In the genomic region with DNA sequence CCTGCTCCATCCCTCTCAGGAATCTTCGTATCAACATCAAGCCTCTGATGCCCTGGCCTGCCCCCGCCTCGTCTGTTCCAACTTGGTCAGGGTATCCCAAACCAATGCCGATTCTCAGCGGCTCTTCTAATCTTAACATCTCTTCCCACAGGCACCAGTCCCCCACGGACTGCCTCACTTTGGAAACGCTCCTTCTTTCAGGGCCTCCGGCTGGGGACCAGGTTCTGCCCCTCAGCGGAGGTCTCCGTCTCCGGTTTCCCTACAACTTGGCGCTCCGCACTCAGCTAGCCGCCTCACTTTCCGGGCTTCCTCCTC, we compare ENCODE assay signal across 8 cellular contexts. TPM values are rescaled to one million over a fixed set of nuclear protein-coding genes. Genes with fewer than 3 reads are reported as not detected.
A peak's percentile ranks its signal among the peaks of the same experiment; 100 is the strongest.
DNase-seq lines count a peak whose midpoint lies in the region; ATAC-seq, FAIRE-seq and TF ChIP-seq lines count a peak whose summit lies in the region.

No MANE protein-coding gene starts in this region.

- H3K4me1 ChIP-seq in A673 (ENCODE audit: insufficient read depth, low read length, poor library complexity, severe bottlenecking) (peaks cover 7% of the 10 kb centered on the region), HEK293 (ENCODE audit: control insufficient read depth, insufficient read depth, low read length) (peaks cover 3% of the 10 kb centered on the region; the same call in 1 of the 2 replicates), HepG2 (ENCODE audit: insufficient read depth, low read length) (peaks cover 28% of the 10 kb centered on the region)

- 2% methylated on average over 13 of the region's 15 CpGs for WGBS in HepG2 (ENCODE audit: low lambda C conversion rate)

- ATAC-seq in activated naive CD8-positive, alpha-beta T cell treated with anti-CD3 and anti-CD28 coated beads, Interleukin-2, amount 10 ng/mL, durations not matched to agents 7 days and 5 days (ENCODE audit: low read depth) = peak; percentile 1
- peak; percentile 27 for ATAC-seq in HepG2
- no peak for ATAC-seq in GM21515 (IDR thresholded peaks at IDR 0.05; ENCODE audit: unreplicated experiment)

- no peaks in the 10 kb centered on the region for H4K20me1 ChIP-seq in HepG2 (ENCODE audit: insufficient read depth, low read length)

- no peak for TF ChIP-seq CTCF in A673 (conservative IDR thresholded peaks at IDR 0.05; ENCODE audit: low read depth, low read length)
- no peak for TF ChIP-seq CTCF in HEK293 (tag by site-specific recombination; IDR thresholded peaks at IDR 0.05)
- no peak for TF ChIP-seq CTCF in HepG2 (CRISPR knock-in tag; IDR thresholded peaks at IDR 0.05)
- TF ChIP-seq CTCF in type B pancreatic cell (conservative IDR thresholded peaks at IDR 0.05) = no peak

- TF ChIP-seq EP300 in HepG2 (IDR thresholded peaks at IDR 0.05; ENCODE audit: low read depth in 2 of 2, low read length in 2 of 2) (no peak), HepG2 (CRISPR knock-in tag; IDR thresholded peaks at IDR 0.05; ENCODE audit: borderline replicate concordance) (no peak)

- no peak overlapping the region for H2AFZ ChIP-seq in HepG2 (ENCODE audit: low read length)

- BruUV-seq in A673 (replicated peaks; lab: Mats Ljungman, UMichigan) = TSS peak; percentile 27
- BruUV-seq in HepG2 (replicated peaks; lab: Mats Ljungman, UMichigan) = TSS peak; percentile 56

- H3K79me2 ChIP-seq in HepG2 (ENCODE audit: insufficient read depth, low read length) = peaks cover 16% of the 10 kb centered on the region

- intact Hi-C loops in A673 (cut with micrococcal nuclease; ENCODE audit: unreplicated experiment) (loop anchor here (5.0 kb wide), 1 partner anchor 104 kb away; no protein-coding TSS in a partner anchor), HepG2 (cut with micrococcal nuclease; ENCODE audit: unreplicated experiment) (no loop called here)

- H3K36me3 ChIP-seq in A673 (ENCODE audit: insufficient read depth, low read length, poor library complexity, severe bottlenecking) (peaks cover 34% of the 10 kb centered on the region), HEK293 (ENCODE audit: control insufficient read depth in 2 of 2, insufficient read depth in 1 of 2, low read length in 2 of 2) (peaks cover 0 to 45% of the 10 kb centered on the region in 2 experiments; a peak in 2 of 3 replicates), HepG2 (replicated peaks in 1 of 2; ENCODE audit: control insufficient read depth in 1 of 2, insufficient read depth in 2 of 2, low read length in 2 of 2) (peaks cover 18 to 33% of the 10 kb centered on the region in 2 experiments; a peak in 4 of 5 replicates)

- in situ Hi-C loops in HepG2 (cut with HindIII; ENCODE audit: extremely low pct_ligation_motif_present, low pct_unique_long_range_greater_than_20kb) = no loop called here

- FAIRE-seq in HepG2 (lab: Jason Lieb, UNC) = no peak

- H3K27ac Mint-ChIP-seq in activated naive CD8-positive, alpha-beta T cell treated with anti-CD3 and anti-CD28 coated beads, Interleukin-2, amount 10 ng/mL, durations not matched to agents 7 days and 5 days = peak overlapping the region; percentile 86
- H3K27ac Mint-ChIP-seq in type B pancreatic cell = peak overlapping the region; percentile 98

- H3K4me3 ChIP-seq in A673 (ENCODE audit: low read depth, low read length, poor library complexity, severe bottlenecking) = peak overlapping the region; percentile 81
- H3K4me3 ChIP-seq in HEK293 (ENCODE audit: low read depth, low read length) = peak overlapping the region; percentile 90
- peak overlapping the region; percentile 76 to 91 (median 86) for H3K4me3 ChIP-seq in HepG2 (replicated peaks in 1 of 3; ENCODE audit: insufficient read depth in 1 of 3, low read depth in 2 of 3, low read length in 3 of 3)

- POLR2A ChIA-PET in A673 (lab: Charles Lee; ENCODE audit: low non-redundant PET) (no interaction called here), HEK293 (lab: Yijun Ruan, JAX) (interaction anchor here (0.5 to 2.1 kb wide), 16 partner anchors 10 to 519 kb away, joined by 3 to 26 read pairs (median 5); partner anchors contain the start of genes ABCB8, FASTK and SMARCD3), HepG2 (lab: Yijun Ruan, JAX) (interaction anchor here (1.0 to 1.6 kb wide), 6 partner anchors 9 to 1602 kb away, joined by 3 to 9 read pairs (median 4); no protein-coding TSS in a partner anchor)
- POLR2A ChIA-PET in activated naive CD8-positive, alpha-beta T cell treated with anti-CD3 and anti-CD28 coated beads, Interleukin-2, amount 10 ng/mL, durations not matched to agents 7 days and 5 days (lab: Charles Lee) = interaction anchor here (0.8 to 2.1 kb wide), 10 partner anchors 8 to 232 kb away, joined by 3 to 18 read pairs (median 4); partner anchors contain the start of gene ABCB8

- peaks cover 6% of the 10 kb centered on the region for H3K27me3 Mint-ChIP-seq in activated naive CD8-positive, alpha-beta T cell treated with anti-CD3 and anti-CD28 coated beads, Interleukin-2, amount 10 ng/mL, durations not matched to agents 7 days and 5 days
- no peaks in the 10 kb centered on the region for H3K27me3 Mint-ChIP-seq in type B pancreatic cell

- peak overlapping the region; percentile 93 for H3K4me3 Mint-ChIP-seq in activated naive CD8-positive, alpha-beta T cell treated with anti-CD3 and anti-CD28 coated beads, Interleukin-2, amount 10 ng/mL, durations not matched to agents 7 days and 5 days
- H3K4me3 Mint-ChIP-seq in type B pancreatic cell = peak overlapping the region; percentile 99

- peaks cover 8% of the 10 kb centered on the region for H3K36me3 Mint-ChIP-seq in activated naive CD8-positive, alpha-beta T cell treated with anti-CD3 and anti-CD28 coated beads, Interleukin-2, amount 10 ng/mL, durations not matched to agents 7 days and 5 days
- peaks cover 21% of the 10 kb centered on the region for H3K36me3 Mint-ChIP-seq in type B pancreatic cell

- H3K9me3 ChIP-seq in A673 (ENCODE audit: low read depth, low read length, poor library complexity, severe bottlenecking) (no peaks in the 10 kb centered on the region), HEK293 (ENCODE audit: control insufficient read depth, insufficient read depth, low read depth, low read length) (no peaks in the 10 kb centered on the region), HepG2 (ENCODE audit: low read length) (no peaks in the 10 kb centered on the region)

- peaks cover 23% of the 10 kb centered on the region for H3K4me1 Mint-ChIP-seq in activated naive CD8-positive, alpha-beta T cell treated with anti-CD3 and anti-CD28 coated beads, Interleukin-2, amount 10 ng/mL, durations not matched to agents 7 days and 5 days
- peaks cover 37% of the 10 kb centered on the region for H3K4me1 Mint-ChIP-seq in type B pancreatic cell (ENCODE audit: unreplicated experiment)

- peak overlapping the region; percentile 80 for H3K4me2 ChIP-seq in HepG2 (ENCODE audit: low read depth, low read length)

- H3K9ac ChIP-seq in HepG2 (ENCODE audit: insufficient read depth, low read depth, low read length) = peak overlapping the region; percentile 71

- TF ChIP-seq POLR2A in HepG2 (IDR thresholded peaks at IDR 0.05; ENCODE audit: insufficient read depth in 1 of 2, low read depth in 2 of 2, low read length in 2 of 2) = no peak

- no peak for DNase-seq in A673 (ENCODE audit: low spot score)
- no peak for DNase-seq in activated naive CD8-positive, alpha-beta T cell treated with anti-CD3 and anti-CD28 coated beads, Interleukin-2, amount 10 ng/mL, durations not matched to agents 7 days and 5 days
- DNase-seq in HepG2 (ENCODE audit: low spot score) = no peak
- DNase-seq in type B pancreatic cell (ENCODE audit: extremely low spot score, unreplicated experiment) = no peak
- DNase-seq in NCI-H82 (lab: John Stamatoyannopoulos, UW) = no peak
- DNase-seq in H4 (ENCODE audit: low spot score) = no peak

- no peak for TF ChIP-seq RAD21 in HepG2 (CRISPR knock-in tag; IDR thresholded peaks at IDR 0.05)

- peak overlapping the region; percentile 74 for H3K27ac ChIP-seq in A673 (ENCODE audit: low read depth, low read length, poor library complexity, severe bottlenecking)
- peak overlapping the region; percentile 43; the same call in 1 of the 2 replicates for H3K27ac ChIP-seq in HEK293 (ENCODE audit: extremely low read depth, low read depth, low read length)
- H3K27ac ChIP-seq in HepG2 (ENCODE audit: extremely low read length, insufficient read depth, low read length) = peak overlapping the region; percentile 17

- H3K9me3 Mint-ChIP-seq in activated naive CD8-positive, alpha-beta T cell treated with anti-CD3 and anti-CD28 coated beads, Interleukin-2, amount 10 ng/mL, durations not matched to agents 7 days and 5 days = no peaks in the 10 kb centered on the region
- H3K9me3 Mint-ChIP-seq in type B pancreatic cell = no peaks in the 10 kb centered on the region

- no peaks in the 10 kb centered on the region for H3K27me3 ChIP-seq in A673 (replicated peaks; ENCODE audit: insufficient read depth, low read depth, low read length, poor library complexity)
- no peaks in the 10 kb centered on the region for H3K27me3 ChIP-seq in HepG2 (ENCODE audit: control insufficient read depth in 1 of 2, insufficient read depth in 2 of 2, low read length in 2 of 2)

- CTCF ChIA-PET in A673 (lab: Charles Lee) = interaction anchor here (1.4 kb wide), 1 partner anchor 18 kb away, joined by 5 read pairs; no protein-coding TSS in a partner anchor
- CTCF ChIA-PET in HEK293 (lab: Yijun Ruan, JAX) = interaction anchor here (0.9 to 4.5 kb wide), 4 partner anchors 18 to 103 kb away, joined by 3 to 43 read pairs (median 4); no protein-coding TSS in a partner anchor
- CTCF ChIA-PET in HepG2 (lab: Yijun Ruan, JAX; ENCODE audit: low intra/inter-chr PET ratio, low total read pairs) = no interaction called here

RNA-seq across cellular contexts. Expression of gene ABCF2, which starts 0.5 kb away (rescaled TPM):
- total RNA-seq in A673 (2021) (65.5 and 69.0 TPM in 2 replicates), HepG2 (2016; rRNA removed; fragmentation: Illumina TruSeq; extraction: Trizol) (42.5 and 43.0 TPM in 2 replicates), type B pancreatic cell (ENCODE audit: low replicate concordance) (35.9 and 46.5 TPM in 2 replicates)
- 10 to 100 TPM; 29.5 to 31.2 TPM for total RNA-seq in activated naive CD8-positive, alpha-beta T cell treated with anti-CD3 and anti-CD28 coated beads, Interleukin-2, amount 10 ng/mL, durations not matched to agents 7 days and 5 days
- 7.5 and 8.4 TPM in 2 replicates for total RNA-seq in HepG2 (2016; cell fraction: cytosol; rRNA removed; fragmentation: Illumina TruSeq; extraction: Trizol; ENCODE audit: low read depth)
- total RNA-seq in HepG2 (2016; cell fraction: insoluble cytoplasmic fraction; rRNA removed; fragmentation: Illumina TruSeq; extraction: Trizol) = 41.2 and 42.3 TPM in 2 replicates
- total RNA-seq in HepG2 (2016; cell fraction: membrane; rRNA removed; fragmentation: Illumina TruSeq; extraction: Trizol) = 21.7 and 24.5 TPM in 2 replicates
- total RNA-seq in HepG2 (2016; cell fraction: nucleus; rRNA removed; fragmentation: Illumina TruSeq; extraction: Trizol) = 22.4 and 24.6 TPM in 2 replicates
- polyA plus RNA-seq in HepG2 (2011; rRNA removed) = 16.3 and 18.5 TPM in 2 replicates
- 19.7 and 19.8 TPM in 2 replicates for polyA plus RNA-seq in HepG2 (2011; cell fraction: cytosol; rRNA removed)
- 20.0 and 25.1 TPM in 2 replicates for polyA plus RNA-seq in HepG2 (2011; cell fraction: nucleus; rRNA removed)
- polyA plus RNA-seq in HepG2 (2012) = 12.8 and 19.4 TPM in 2 replicates
- polyA plus RNA-seq in HepG2 (2016; cell fraction: cytosol; fragmentation: Illumina TruSeq; extraction: Trizol; ENCODE audit: low read depth) = 5.7 and 6.2 TPM in 2 replicates
- polyA plus RNA-seq in HepG2 (2016; cell fraction: insoluble cytoplasmic fraction; fragmentation: Illumina TruSeq; extraction: Trizol; ENCODE audit: low read depth) = 26.4 and 36.5 TPM in 2 replicates
- polyA plus RNA-seq in HepG2 (2016; cell fraction: membrane; fragmentation: Illumina TruSeq; extraction: Trizol; ENCODE audit: low read depth) = 12.8 and 14.1 TPM in 2 replicates
- polyA plus RNA-seq in HepG2 (2016; cell fraction: nucleus; fragmentation: Illumina TruSeq; extraction: Trizol; ENCODE audit: insufficient read depth, low read depth) = 33.8 and 36.4 TPM in 2 replicates
- polyA minus RNA-seq in HepG2 (2011; rRNA and poly(A)+ RNA removed; ENCODE audit: low replicate concordance) = 23.8 and 78.9 TPM in 2 replicates
- polyA minus RNA-seq in HepG2 (2011; cell fraction: cytosol; rRNA and poly(A)+ RNA removed) = 9.2 and 9.3 TPM in 2 replicates
- 13.9 and 19.9 TPM in 2 replicates for polyA minus RNA-seq in HepG2 (2011; cell fraction: nucleus; rRNA and poly(A)+ RNA removed)
- 88.1 and 92.4 TPM in 2 replicates for total RNA-seq in H4 (2014; rRNA removed; shearing (Covaris generic))

RNA-seq across cellular contexts. Expression of gene CHPF2, which starts 5.8 kb away (rescaled TPM):
- total RNA-seq in A673 (2021) (22.5 and 27.1 TPM in 2 replicates), HepG2 (2016; rRNA removed; fragmentation: Illumina TruSeq; extraction: Trizol) (10.2 and 21.5 TPM in 2 replicates), type B pancreatic cell (ENCODE audit: low replicate concordance) (44.4 and 54.7 TPM in 2 replicates)
- total RNA-seq in activated naive CD8-positive, alpha-beta T cell treated with anti-CD3 and anti-CD28 coated beads, Interleukin-2, amount 10 ng/mL, durations not matched to agents 7 days and 5 days = 10 to 100 TPM; 44.3 to 48.4 TPM
- 1.7 and 2.5 TPM in 2 replicates for total RNA-seq in HepG2 (2016; cell fraction: cytosol; rRNA removed; fragmentation: Illumina TruSeq; extraction: Trizol; ENCODE audit: low read depth)
- 9.4 and 21.0 TPM in 2 replicates for total RNA-seq in HepG2 (2016; cell fraction: insoluble cytoplasmic fraction; rRNA removed; fragmentation: Illumina TruSeq; extraction: Trizol)
- total RNA-seq in HepG2 (2016; cell fraction: membrane; rRNA removed; fragmentation: Illumina TruSeq; extraction: Trizol) = 5.8 and 7.3 TPM in 2 replicates
- 26.3 and 31.0 TPM in 2 replicates for total RNA-seq in HepG2 (2016; cell fraction: nucleus; rRNA removed; fragmentation: Illumina TruSeq; extraction: Trizol)
- 15.4 and 22.5 TPM in 2 replicates for polyA plus RNA-seq in HepG2 (2011; rRNA removed)
- 13.1 and 17.3 TPM in 2 replicates for polyA plus RNA-seq in HepG2 (2011; cell fraction: cytosol; rRNA removed)
- 62.4 and 64.6 TPM in 2 replicates for polyA plus RNA-seq in HepG2 (2011; cell fraction: nucleus; rRNA removed)
- polyA plus RNA-seq in HepG2 (2012) = 12.1 and 17.0 TPM in 2 replicates
- polyA plus RNA-seq in HepG2 (2016; cell fraction: cytosol; fragmentation: Illumina TruSeq; extraction: Trizol; ENCODE audit: low read depth) = 1.1 and 1.3 TPM in 2 replicates
- polyA plus RNA-seq in HepG2 (2016; cell fraction: insoluble cytoplasmic fraction; fragmentation: Illumina TruSeq; extraction: Trizol; ENCODE audit: low read depth) = 8.7 and 8.9 TPM in 2 replicates
- 3.0 and 4.1 TPM in 2 replicates for polyA plus RNA-seq in HepG2 (2016; cell fraction: membrane; fragmentation: Illumina TruSeq; extraction: Trizol; ENCODE audit: low read depth)
- 33.0 and 37.5 TPM in 2 replicates for polyA plus RNA-seq in HepG2 (2016; cell fraction: nucleus; fragmentation: Illumina TruSeq; extraction: Trizol; ENCODE audit: insufficient read depth, low read depth)
- polyA minus RNA-seq in HepG2 (2011; rRNA and poly(A)+ RNA removed; ENCODE audit: low replicate concordance) = 28.1 and 43.5 TPM in 2 replicates
- 15.1 and 16.0 TPM in 2 replicates for polyA minus RNA-seq in HepG2 (2011; cell fraction: cytosol; rRNA and poly(A)+ RNA removed)
- 30.7 and 33.6 TPM in 2 replicates for polyA minus RNA-seq in HepG2 (2011; cell fraction: nucleus; rRNA and poly(A)+ RNA removed)
- total RNA-seq in H4 (2014; rRNA removed; shearing (Covaris generic)) = 26.0 and 32.9 TPM in 2 replicates

RNA-seq across cellular contexts. Expression of gene H2BK1, which starts 16.2 kb away (rescaled TPM):
- total RNA-seq in A673 (2021) (not detected in 2 replicates), HepG2 (2016; rRNA removed; fragmentation: Illumina TruSeq; extraction: Trizol) (not detected in 2 replicates), type B pancreatic cell (ENCODE audit: low replicate concordance) (not detected in 2 replicates)
- 1 to 10 TPM; 1.6 to 2.2 TPM for total RNA-seq in activated naive CD8-positive, alpha-beta T cell treated with anti-CD3 and anti-CD28 coated beads, Interleukin-2, amount 10 ng/mL, durations not matched to agents 7 days and 5 days
- total RNA-seq in HepG2 (2016; cell fraction: cytosol; rRNA removed; fragmentation: Illumina TruSeq; extraction: Trizol; ENCODE audit: low read depth) = not detected in 2 replicates
- not detected in 2 replicates for total RNA-seq in HepG2 (2016; cell fraction: insoluble cytoplasmic fraction; rRNA removed; fragmentation: Illumina TruSeq; extraction: Trizol)
- total RNA-seq in HepG2 (2016; cell fraction: membrane; rRNA removed; fragmentation: Illumina TruSeq; extraction: Trizol) = not detected in 2 replicates
- total RNA-seq in HepG2 (2016; cell fraction: nucleus; rRNA removed; fragmentation: Illumina TruSeq; extraction: Trizol) = not detected in 2 replicates
- not detected in 2 replicates for polyA plus RNA-seq in HepG2 (2011; rRNA removed)
- polyA plus RNA-seq in HepG2 (2011; cell fraction: cytosol; rRNA removed) = not detected in 2 replicates
- not detected in 2 replicates for polyA plus RNA-seq in HepG2 (2011; cell fraction: nucleus; rRNA removed)
- polyA plus RNA-seq in HepG2 (2012) = not detected in 2 replicates
- polyA plus RNA-seq in HepG2 (2016; cell fraction: cytosol; fragmentation: Illumina TruSeq; extraction: Trizol; ENCODE audit: low read depth) = not detected in 2 replicates
- polyA plus RNA-seq in HepG2 (2016; cell fraction: insoluble cytoplasmic fraction; fragmentation: Illumina TruSeq; extraction: Trizol; ENCODE audit: low read depth) = not detected in 2 replicates
- polyA plus RNA-seq in HepG2 (2016; cell fraction: membrane; fragmentation: Illumina TruSeq; extraction: Trizol; ENCODE audit: low read depth) = not detected in 2 replicates
- not detected in 2 replicates for polyA plus RNA-seq in HepG2 (2016; cell fraction: nucleus; fragmentation: Illumina TruSeq; extraction: Trizol; ENCODE audit: insufficient read depth, low read depth)
- polyA minus RNA-seq in HepG2 (2011; rRNA and poly(A)+ RNA removed; ENCODE audit: low replicate concordance) = not detected in 2 replicates
- polyA minus RNA-seq in HepG2 (2011; cell fraction: cytosol; rRNA and poly(A)+ RNA removed) = not detected in 2 replicates
- 1.4 and 1.7 TPM in 2 replicates for polyA minus RNA-seq in HepG2 (2011; cell fraction: nucleus; rRNA and poly(A)+ RNA removed)
- 0.64 TPM in 1 of 2 replicates, not detected in the other for total RNA-seq in H4 (2014; rRNA removed; shearing (Covaris generic))

RNA-seq across cellular contexts. Expression of gene SMARCD3, which starts 22.0 kb away (rescaled TPM):
- total RNA-seq in A673 (2021) = 44.8 and 52.1 TPM in 2 replicates
- total RNA-seq in activated naive CD8-positive, alpha-beta T cell treated with anti-CD3 and anti-CD28 coated beads, Interleukin-2, amount 10 ng/mL, durations not matched to agents 7 days and 5 days = 10 to 100 TPM in 1 of 2 experiments, 1 to 10 TPM in 1; 7.8 to 12.6 TPM
- total RNA-seq in HepG2 (2016; rRNA removed; fragmentation: Illumina TruSeq; extraction: Trizol) = 0.53 and 0.62 TPM in 2 replicates
- total RNA-seq in HepG2 (2016; cell fraction: cytosol; rRNA removed; fragmentation: Illumina TruSeq; extraction: Trizol; ENCODE audit: low read depth) = 0.79 and 1.2 TPM in 2 replicates
- 0.24 and 0.84 TPM in 2 replicates for total RNA-seq in HepG2 (2016; cell fraction: insoluble cytoplasmic fraction; rRNA removed; fragmentation: Illumina TruSeq; extraction: Trizol)
- total RNA-seq in HepG2 (2016; cell fraction: membrane; rRNA removed; fragmentation: Illumina TruSeq; extraction: Trizol) = 0.86 and 1.2 TPM in 2 replicates
- 0.62 and 1.0 TPM in 2 replicates for total RNA-seq in HepG2 (2016; cell fraction: nucleus; rRNA removed; fragmentation: Illumina TruSeq; extraction: Trizol)
- polyA plus RNA-seq in HepG2 (2011; rRNA removed) = 0.20 and 0.44 TPM in 2 replicates
- polyA plus RNA-seq in HepG2 (2011; cell fraction: cytosol; rRNA removed) = 0.08 and 0.09 TPM in 2 replicates
- 1.7 and 2.4 TPM in 2 replicates for polyA plus RNA-seq in HepG2 (2011; cell fraction: nucleus; rRNA removed)
- 3.8 and 4.0 TPM in 2 replicates for polyA plus RNA-seq in HepG2 (2012)
- polyA plus RNA-seq in HepG2 (2016; cell fraction: cytosol; fragmentation: Illumina TruSeq; extraction: Trizol; ENCODE audit: low read depth) = 0.55 and 0.76 TPM in 2 replicates
- polyA plus RNA-seq in HepG2 (2016; cell fraction: insoluble cytoplasmic fraction; fragmentation: Illumina TruSeq; extraction: Trizol; ENCODE audit: low read depth) = 0.35 and 0.52 TPM in 2 replicates
- 0.62 and 0.80 TPM in 2 replicates for polyA plus RNA-seq in HepG2 (2016; cell fraction: membrane; fragmentation: Illumina TruSeq; extraction: Trizol; ENCODE audit: low read depth)
- polyA plus RNA-seq in HepG2 (2016; cell fraction: nucleus; fragmentation: Illumina TruSeq; extraction: Trizol; ENCODE audit: insufficient read depth, low read depth) = 2.7 and 3.3 TPM in 2 replicates
- polyA minus RNA-seq in HepG2 (2011; rRNA and poly(A)+ RNA removed; ENCODE audit: low replicate concordance) = 0.38 and 3.6 TPM in 2 replicates
- 1.1 TPM in 1 of 2 replicates, not detected in the other for polyA minus RNA-seq in HepG2 (2011; cell fraction: cytosol; rRNA and poly(A)+ RNA removed)
- 0.25 and 0.64 TPM in 2 replicates for polyA minus RNA-seq in HepG2 (2011; cell fraction: nucleus; rRNA and poly(A)+ RNA removed)
- 20.0 and 58.4 TPM in 2 replicates for total RNA-seq in type B pancreatic cell (ENCODE audit: low replicate concordance)
- total RNA-seq in H4 (2014; rRNA removed; shearing (Covaris generic)) = 35.5 and 35.9 TPM in 2 replicates

RNA-seq across cellular contexts. Expression of gene ASB10, which starts 39.5 kb away (rescaled TPM):
- total RNA-seq in A673 (2021) = not detected in 2 replicates
- not detected for total RNA-seq in activated naive CD8-positive, alpha-beta T cell treated with anti-CD3 and anti-CD28 coated beads, Interleukin-2, amount 10 ng/mL, durations not matched to agents 7 days and 5 days
- not detected in 2 replicates for total RNA-seq in HepG2 (2016; rRNA removed; fragmentation: Illumina TruSeq; extraction: Trizol)
- not detected in 2 replicates for total RNA-seq in HepG2 (2016; cell fraction: cytosol; rRNA removed; fragmentation: Illumina TruSeq; extraction: Trizol; ENCODE audit: low read depth)
- not detected in 2 replicates for total RNA-seq in HepG2 (2016; cell fraction: insoluble cytoplasmic fraction; rRNA removed; fragmentation: Illumina TruSeq; extraction: Trizol)
- not detected in 2 replicates for total RNA-seq in HepG2 (2016; cell fraction: membrane; rRNA removed; fragmentation: Illumina TruSeq; extraction: Trizol)
- not detected in 2 replicates for total RNA-seq in HepG2 (2016; cell fraction: nucleus; rRNA removed; fragmentation: Illumina TruSeq; extraction: Trizol)
- polyA plus RNA-seq in HepG2 (2011; rRNA removed) = not detected in 2 replicates
- polyA plus RNA-seq in HepG2 (2011; cell fraction: cytosol; rRNA removed) = not detected in 2 replicates
- not detected in 2 replicates for polyA plus RNA-seq in HepG2 (2011; cell fraction: nucleus; rRNA removed)
- polyA plus RNA-seq in HepG2 (2012) = not detected in 2 replicates
- polyA plus RNA-seq in HepG2 (2016; cell fraction: cytosol; fragmentation: Illumina TruSeq; extraction: Trizol; ENCODE audit: low read depth) = not detected in 2 replicates
- not detected in 2 replicates for polyA plus RNA-seq in HepG2 (2016; cell fraction: insoluble cytoplasmic fraction; fragmentation: Illumina TruSeq; extraction: Trizol; ENCODE audit: low read depth)
- not detected in 2 replicates for polyA plus RNA-seq in HepG2 (2016; cell fraction: membrane; fragmentation: Illumina TruSeq; extraction: Trizol; ENCODE audit: low read depth)
- polyA plus RNA-seq in HepG2 (2016; cell fraction: nucleus; fragmentation: Illumina TruSeq; extraction: Trizol; ENCODE audit: insufficient read depth, low read depth) = not detected in 2 replicates
- not detected in 2 replicates for polyA minus RNA-seq in HepG2 (2011; rRNA and poly(A)+ RNA removed; ENCODE audit: low replicate concordance)
- not detected in 2 replicates for polyA minus RNA-seq in HepG2 (2011; cell fraction: cytosol; rRNA and poly(A)+ RNA removed)
- polyA minus RNA-seq in HepG2 (2011; cell fraction: nucleus; rRNA and poly(A)+ RNA removed) = not detected in 2 replicates
- total RNA-seq in type B pancreatic cell (ENCODE audit: low replicate concordance) = not detected in 2 replicates
- total RNA-seq in H4 (2014; rRNA removed; shearing (Covaris generic)) = not detected in 2 replicates

Comparison
In these comparisons a context has a peak if more than half of its experiments do, and no peak if none do; other contexts are left out.
1. H3K27ac ChIP-seq: peak in every context shown above with its lines; median percentile 74 in A673; 43 in HEK293; 17 in HepG2.